8 cellular contexts compared by ENCODE assay signal in genomic region chr10:98361131-98361633, GRCh38. TPM values are rescaled to one million over a fixed set of nuclear protein-coding genes. Genes with fewer than 3 reads are reported as not detected.
A peak's percentile ranks its signal among the peaks of the same experiment; 100 is the strongest.
DNase-seq lines count a peak whose midpoint lies in the region; ATAC-seq and TF ChIP-seq lines count a peak whose summit lies in the region.

No MANE protein-coding gene starts in this region.

- peak; percentile 2 to 6 for DNase-seq in stimulated activated CD4-positive, alpha-beta T cell treated with anti-CD3 and anti-CD28 coated beads, Interleukin-12 subunit alpha, Interleukin-12 subunit beta, amount 100 ng/mL, for 24 hours (ENCODE audit: low read depth in 2 of 2)
- DNase-seq in stimulated activated CD4-positive, alpha-beta T cell treated with anti-CD3 and anti-CD28 coated beads, Interleukin-4, amount 100 ng/mL, for 1 hour: no peak
- DNase-seq in RPMI8226 (peak; percentile 67), dorsolateral prefrontal cortex (peak in 9 of 10 donors; percentile 67 to 93 (median 81)), mucosa of descending colon (peak; percentile 52 to 76 (median 52)), transverse colon (peak; percentile 53), NOMO-1 treated with DMSO at 0.1 percent for 48 hours (lab: John Stamatoyannopoulos, UW; ENCODE audit: unreplicated experiment) (no peak)

- H3K4me1 ChIP-seq in mucosa of descending colon (ENCODE audit: low read depth) (no peaks in the 10 kb centered on the region), transverse colon (peaks cover 0 to 4% (median 2%) of the 10 kb centered on the region in 4 donors)

- no peak for TF ChIP-seq POLR2A in transverse colon (IDR thresholded peaks at IDR 0.05)

- intact Hi-C loops in dorsolateral prefrontal cortex (cut with DNase I): no loop called here
- intact Hi-C loops in mucosa of descending colon (cut with DNase I, micrococcal nuclease): no loop called here
- intact Hi-C loops in transverse colon (cut with DNase I; ENCODE audit: low total_unique reads): no loop called here

- in situ Hi-C loops in transverse colon (cut with MboI; ENCODE audit: low pct_ligation_motif_present in 1 of 4, low pct_unique_long_range_greater_than_20kb in 1 of 4, low sequenced_read_pairs in 3 of 4): no loop called here

- ATAC-seq in HG02884 (IDR thresholded peaks at IDR 0.05; ENCODE audit: unreplicated experiment) (peak; percentile 94), mucosa of descending colon (peak; percentile 67)

- no peak for TF ChIP-seq EP300 in transverse colon (IDR thresholded peaks at IDR 0.05; ENCODE audit: low read depth)

- peak overlapping the region in 41 of 59 donors; percentile 0 to 79 (median 43) for H3K27ac ChIP-seq in dorsolateral prefrontal cortex
- H3K27ac ChIP-seq in transverse colon: peak overlapping the region; percentile 37 to 55 (median 46)

- no peaks in the 10 kb centered on the region for H3K27me3 ChIP-seq in dorsolateral prefrontal cortex
- no peaks in the 10 kb centered on the region for H3K27me3 ChIP-seq in transverse colon

- 59 to 60% methylated on average over 1 to 11 of the region's 11 CpGs for WGBS in transverse colon (ENCODE audit: low coverage in 1 of 2), 2 donors

- H3K36me3 ChIP-seq in mucosa of descending colon (ENCODE audit: low read depth) (no peaks in the 10 kb centered on the region), transverse colon (no peaks in the 10 kb centered on the region)

- H3K4me3 ChIP-seq in dorsolateral prefrontal cortex (peak overlapping the region in 14 of 59 donors; percentile 7 to 39 (median 22)), mucosa of descending colon (no peak overlapping the region), transverse colon (no peak overlapping the region)

- no peaks in the 10 kb centered on the region for H3K9me3 ChIP-seq in mucosa of descending colon
- no peaks in the 10 kb centered on the region for H3K9me3 ChIP-seq in transverse colon

- TF ChIP-seq CTCF in dorsolateral prefrontal cortex (IDR thresholded peaks at IDR 0.05 in 54 of 56, conservative IDR thresholded peaks at IDR 0.05 in 2 of 56; ENCODE audit: low read depth in 1 of 56, partially characterized antibody in 56 of 56) (no peak), mucosa of descending colon (IDR thresholded peaks at IDR 0.05) (no peak), transverse colon (IDR thresholded peaks at IDR 0.05) (no peak)

RNA-seq across cellular contexts. Expression of gene PYROXD2, which starts 53.8 kb away (rescaled TPM):
- total RNA-seq in dorsolateral prefrontal cortex (10 to 100 TPM in 88 of 120 experiments, 1 to 10 TPM in 32; 5.9 to 27.4 (median 12.6) TPM), mucosa of descending colon (10 to 100 TPM in 1 of 3 donors, 1 to 10 TPM in 2; 6.3 to 11.6 (median 9.7) TPM), transverse colon (10 to 100 TPM in 1 of 4 donors, 1 to 10 TPM in 3; 3.0 to 14.9 (median 8.4) TPM)

Comparison
In these comparisons a context has a peak if more than half of its experiments do, and no peak if none do; other contexts are left out.
1. DNase-seq: peak in stimulated activated CD4-positive, alpha-beta T cell treated with anti-CD3 and anti-CD28 coated beads, Interleukin-12 subunit alpha, Interleukin-12 subunit beta, amount 100 ng/mL, for 24 hours (2 of 2), RPMI8226 (single experiment), dorsolateral prefrontal cortex (9 of 10), mucosa of descending colon (3 of 3) and transverse colon (single experiment); none in stimulated activated CD4-positive, alpha-beta T cell treated with anti-CD3 and anti-CD28 coated beads, Interleukin-4, amount 100 ng/mL, for 1 hour (single experiment) and NOMO-1 treated with DMSO at 0.1 percent for 48 hours (single experiment).